Comparison of ENCODE assay signal across 8 cellular contexts in the genomic region with DNA sequence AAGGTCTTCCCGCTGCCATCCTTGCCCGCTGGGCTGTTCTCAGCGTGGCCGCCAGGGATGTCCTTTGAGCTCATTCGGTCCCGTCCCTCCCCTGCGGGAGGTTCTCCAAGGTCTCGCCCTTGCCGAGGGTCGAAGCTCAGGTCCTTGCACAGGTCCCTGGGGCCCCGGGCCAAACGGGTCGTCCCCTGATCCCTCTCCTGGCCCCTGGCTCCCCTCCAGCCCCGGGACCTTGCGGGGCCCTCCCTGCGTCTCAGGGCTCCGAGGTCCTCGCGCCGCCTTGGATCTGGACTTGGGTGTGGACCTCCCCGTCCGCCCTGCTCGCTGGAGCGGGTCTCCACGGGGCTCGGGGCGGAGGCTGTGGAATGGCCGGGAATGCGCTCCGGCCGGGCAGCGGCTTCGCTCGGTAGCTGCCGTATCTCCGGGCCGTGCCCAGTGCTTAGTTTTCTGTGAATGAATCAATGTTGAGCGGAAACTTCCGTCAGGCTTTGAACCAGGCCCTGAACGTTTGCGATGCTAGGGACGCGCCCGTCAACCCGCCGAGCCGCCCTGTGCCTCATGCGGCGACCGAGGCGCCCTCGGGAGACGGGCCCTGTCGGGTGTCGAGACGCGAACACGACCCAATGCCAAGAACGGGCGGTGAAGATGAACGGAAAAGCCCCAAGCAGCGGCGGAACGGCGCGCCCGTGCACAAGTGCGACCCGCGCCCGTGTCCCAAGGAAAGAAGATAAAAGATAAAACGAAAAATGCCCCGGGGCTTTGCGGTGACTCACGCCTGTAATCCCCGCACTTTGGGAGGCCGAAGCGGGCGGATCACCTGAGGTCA. TPM values are rescaled to one million over a fixed set of nuclear protein-coding genes. Genes with fewer than 3 reads are reported as not detected.
DNase-seq lines count a peak whose midpoint lies in the region; ATAC-seq and TF ChIP-seq lines count a peak whose summit lies in the region.

No MANE protein-coding gene starts in this region.

- TF ChIP-seq CTCF in AG04449 (IDR thresholded peaks at IDR 0.05; ENCODE audit: insufficient read depth, low read length, missing control alignments) (peak; percentile 47), colonic mucosa (IDR thresholded peaks at IDR 0.05) (peak; percentile 56), lower lobe of right lung (IDR thresholded peaks at IDR 0.05) (peak; percentile 53)

- H3K27me3 ChIP-seq in colonic mucosa (no peaks in the 10 kb centered on the region), lower lobe of right lung (ENCODE audit: low read depth) (no peaks in the 10 kb centered on the region)

- H3K9ac ChIP-seq in colonic mucosa (ENCODE audit: low read depth in 2 of 2, low read length in 2 of 2): peak overlapping the region; percentile 75 to 82

- CTCF ChIA-PET in AG04449 (lab: Yijun Ruan, JAX) (interaction anchor here (0.8 to 5.0 kb wide), 13 partner anchors 9 to 382 kb away, joined by 3 to 34 read pairs (median 3); no protein-coding TSS in a partner anchor), HEK293T (lab: Yijun Ruan, JAX) (no interaction called here)

- no peak overlapping the region for H3K27ac ChIP-seq in colonic mucosa
- no peak overlapping the region for H3K27ac ChIP-seq in lower lobe of right lung

- POLR2A ChIA-PET in AG04449 (lab: Yijun Ruan, JAX): interaction anchor here (0.7 kb wide), 1 partner anchor 300 kb away, joined by 4 read pairs; no protein-coding TSS in a partner anchor
- POLR2A ChIA-PET in HEK293T (lab: Yijun Ruan, JAX): interaction anchor here (1.4 kb wide), 1 partner anchor 23 kb away, joined by 3 read pairs; no protein-coding TSS in a partner anchor

- ATAC-seq in lower lobe of right lung: no peak

- DNase-seq in AG04449 (ENCODE audit: low read depth, low spot score) (no peak), HEK293T (ENCODE audit: extremely low spot score) (peak; percentile 20), colonic mucosa (peak; percentile 78), lower lobe of right lung (peak; percentile 82), OCI-M2 (lab: John Stamatoyannopoulos, UW; ENCODE audit: unreplicated experiment) (no peak), NCI-H2196 (lab: John Stamatoyannopoulos, UW; ENCODE audit: unreplicated experiment) (no peak)
- DNase-seq in activated CD4-positive, alpha-beta T cell treated with anti-CD3 and anti-CD28 coated beads, Interleukin-2, amount 50 U/mL, for 1 hour: peak; percentile 63
- DNase-seq in stimulated activated CD8-positive, alpha-beta memory T cell treated with anti-CD3 and anti-CD28 coated beads, Interleukin-12 subunit alpha, Interleukin-12 subunit beta, amount 100 ng/mL, for 1 hour (ENCODE audit: low read depth): peak; percentile 45

- no peaks in the 10 kb centered on the region for H3K36me3 ChIP-seq in colonic mucosa
- H3K36me3 ChIP-seq in lower lobe of right lung: peaks cover 10% of the 10 kb centered on the region

- H3K4me1 ChIP-seq in colonic mucosa: peaks cover 7% of the 10 kb centered on the region
- peaks cover 18% of the 10 kb centered on the region for H3K4me1 ChIP-seq in lower lobe of right lung

- intact Hi-C loops in colonic mucosa (cut with DNase I): no loop called here
- intact Hi-C loops in lower lobe of right lung (cut with DNase I): no loop called here

- H3K9me3 ChIP-seq in colonic mucosa (no peaks in the 10 kb centered on the region), lower lobe of right lung (no peaks in the 10 kb centered on the region)

- peak overlapping the region; percentile 45 for H3K4me3 ChIP-seq in AG04449 (ENCODE audit: low read depth, low read length)
- H3K4me3 ChIP-seq in colonic mucosa: no peak overlapping the region
- no peak overlapping the region for H3K4me3 ChIP-seq in lower lobe of right lung

TF ChIP-seq in HEK293T, 16 proteins besides CTCF, POLR2A, EP300 and RAD21:
- TF ChIP-seq HDGF (IDR thresholded peaks at IDR 0.05; ENCODE audit: borderline replicate concordance): no peak
- TF ChIP-seq, protein P1, sequence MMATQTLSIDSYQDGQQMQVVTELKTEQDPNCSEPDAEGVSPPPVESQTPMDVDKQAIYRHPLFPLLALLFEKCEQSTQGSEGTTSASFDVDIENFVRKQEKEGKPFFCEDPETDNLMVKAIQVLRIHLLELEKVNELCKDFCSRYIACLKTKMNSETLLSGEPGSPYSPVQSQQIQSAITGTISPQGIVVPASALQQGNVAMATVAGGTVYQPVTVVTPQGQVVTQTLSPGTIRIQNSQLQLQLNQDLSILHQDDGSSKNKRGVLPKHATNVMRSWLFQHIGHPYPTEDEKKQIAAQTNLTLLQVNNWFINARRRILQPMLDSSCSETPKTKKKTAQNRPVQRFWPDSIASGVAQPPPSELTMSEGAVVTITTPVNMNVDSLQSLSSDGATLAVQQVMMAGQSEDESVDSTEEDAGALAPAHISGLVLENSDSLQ (IDR thresholded peaks at IDR 0.05): no peak
- TF ChIP-seq L3MBTL2 (conservative IDR thresholded peaks at IDR 0.05): peak; percentile 55; the same call in 1 of the 2 replicates
- no peak for TF ChIP-seq NFRKB (IDR thresholded peaks at IDR 0.05)
- no peak for TF ChIP-seq SUZ12 (IDR thresholded peaks at IDR 0.05)
- no peak for TF ChIP-seq FOXK2 (IDR thresholded peaks at IDR 0.05)

RNA-seq across cellular contexts. Expression of gene RNU6ATAC, which starts 0.8 kb away (rescaled TPM):
- total RNA-seq in colonic mucosa (100 to 1,000 TPM in 1 of 2 donors, 10 to 100 TPM in 1; 23.0 to 104 TPM), lower lobe of right lung (248 TPM)

RNA-seq across cellular contexts. Expression of gene WDR5, which starts 27.7 kb away (rescaled TPM):
- total RNA-seq in colonic mucosa (10 to 100 TPM; 22.6 to 38.2 TPM), lower lobe of right lung (22.6 TPM)

Comparison
In these comparisons a context has a peak if more than half of its experiments do, and no peak if none do; other contexts are left out.
1. DNase-seq: peak in HEK293T (single experiment), activated CD4-positive, alpha-beta T cell treated with anti-CD3 and anti-CD28 coated beads, Interleukin-2, amount 50 U/mL, for 1 hour (single experiment), colonic mucosa (single experiment), lower lobe of right lung (single experiment) and stimulated activated CD8-positive, alpha-beta memory T cell treated with anti-CD3 and anti-CD28 coated beads, Interleukin-12 subunit alpha, Interleukin-12 subunit beta, amount 100 ng/mL, for 1 hour (single experiment); none in AG04449 (single experiment), OCI-M2 (single experiment) and NCI-H2196 (single experiment).
2. Peak in every context shown above with its lines, with median percentiles within 50 percentile points of each other: CTCF ChIP-seq.